In the genomic region with DNA sequence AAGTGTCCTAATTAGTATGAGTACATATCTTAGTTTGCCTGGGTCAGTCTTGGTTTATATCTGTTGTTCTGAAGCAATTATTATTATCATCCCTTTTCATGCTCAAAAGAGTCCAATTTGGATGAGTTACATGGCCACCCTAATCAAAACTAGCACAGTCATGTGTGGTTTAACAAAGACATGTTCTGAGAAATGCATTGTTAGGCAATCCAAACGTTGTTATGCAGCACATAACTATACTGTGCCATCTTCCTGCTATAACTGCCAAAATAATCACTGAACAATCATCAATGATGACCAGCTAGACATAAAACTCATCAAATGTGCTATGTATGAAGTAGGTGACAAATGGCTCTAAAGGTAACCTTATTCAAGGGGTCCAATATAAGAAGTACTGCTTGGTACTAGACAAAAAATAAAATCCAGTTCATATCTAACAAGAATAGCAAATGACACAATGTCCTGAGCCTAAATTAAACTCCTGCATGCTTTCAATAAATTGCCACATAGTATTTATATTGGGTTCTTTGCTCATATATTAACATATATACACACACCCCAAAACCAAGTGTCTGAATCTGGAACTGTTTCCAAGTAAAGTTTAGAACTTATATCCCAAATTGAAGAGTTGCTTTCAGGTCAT, we compare ENCODE assay signal across 11 cellular contexts. TPM values are rescaled to one million over a fixed set of nuclear protein-coding genes. Genes with fewer than 3 reads are reported as not detected.
DNase-seq lines count a peak whose midpoint lies in the region; ATAC-seq and TF ChIP-seq lines count a peak whose summit lies in the region.
"Had no signal": no experiment of that assay in that cellular context is flagged by ENCODE, and none has a peak within 500 bp of the region (broad histone marks: within the 10 kb centered on the region; RNA-seq: fewer than 3 reads in every experiment).

No MANE protein-coding gene starts in this region.

- ATAC-seq in T-cell (replicated peaks in 1 of 4) (peak in 1 of 4 experiments; percentile 7), GM18870 (IDR thresholded peaks at IDR 0.05; ENCODE audit: unreplicated experiment) (no peak), HG03135 (IDR thresholded peaks at IDR 0.05; ENCODE audit: unreplicated experiment) (no peak)
- ATAC-seq in stimulated activated effector memory CD8-positive, alpha-beta T cell treated with anti-CD3 and anti-CD28 coated beads, Interleukin-12 subunit alpha, Interleukin-12 subunit beta, amount 100 ng/mL, for 72 hours: peak; percentile 88

- TF ChIP-seq CTCF in fibroblast of villous mesenchyme (IDR thresholded peaks at IDR 0.05; ENCODE audit: insufficient read depth, low read depth, low read length): no peak

- CTCF ChIA-PET in T-cell (lab: Charles Lee): no interaction called here

- H3K4me1 Mint-ChIP-seq in activated naive CD8-positive, alpha-beta T cell (ENCODE audit: low read depth): peaks cover 57% of the 10 kb centered on the region
- peaks cover 49% of the 10 kb centered on the region for H3K4me1 Mint-ChIP-seq in activated naive CD8-positive, alpha-beta T cell treated with anti-CD3 and anti-CD28 coated beads for 36 hours
- H3K4me1 Mint-ChIP-seq in T-cell: peaks cover 60 to 68% (median 67%) of the 10 kb centered on the region in 3 donors
- peaks cover 35% of the 10 kb centered on the region for H3K4me1 Mint-ChIP-seq in stimulated activated effector memory CD8-positive, alpha-beta T cell treated with anti-CD3 and anti-CD28 coated beads, Interleukin-12 subunit alpha, Interleukin-12 subunit beta, amount 100 ng/mL, for 72 hours

- H3K9me3 Mint-ChIP-seq in activated naive CD8-positive, alpha-beta T cell (ENCODE audit: low read depth): no peaks in the 10 kb centered on the region
- H3K9me3 Mint-ChIP-seq in activated naive CD8-positive, alpha-beta T cell treated with anti-CD3 and anti-CD28 coated beads for 36 hours: no peaks in the 10 kb centered on the region
- H3K9me3 Mint-ChIP-seq in T-cell: no peaks in the 10 kb centered on the region
- no peaks in the 10 kb centered on the region for H3K9me3 Mint-ChIP-seq in stimulated activated effector memory CD8-positive, alpha-beta T cell treated with anti-CD3 and anti-CD28 coated beads, Interleukin-12 subunit alpha, Interleukin-12 subunit beta, amount 100 ng/mL, for 72 hours

- no peak overlapping the region for H3K4me3 Mint-ChIP-seq in activated naive CD8-positive, alpha-beta T cell
- H3K4me3 Mint-ChIP-seq in activated naive CD8-positive, alpha-beta T cell treated with anti-CD3 and anti-CD28 coated beads for 36 hours: no peak overlapping the region
- H3K4me3 Mint-ChIP-seq in T-cell: peak overlapping the region in 1 of 3 donors; percentile 24
- H3K4me3 Mint-ChIP-seq in stimulated activated effector memory CD8-positive, alpha-beta T cell treated with anti-CD3 and anti-CD28 coated beads, Interleukin-12 subunit alpha, Interleukin-12 subunit beta, amount 100 ng/mL, for 72 hours: no peak overlapping the region

- peak overlapping the region; percentile 83 for H3K27ac Mint-ChIP-seq in activated naive CD8-positive, alpha-beta T cell
- H3K27ac Mint-ChIP-seq in activated naive CD8-positive, alpha-beta T cell treated with anti-CD3 and anti-CD28 coated beads for 36 hours: no peak overlapping the region
- peak overlapping the region; percentile 25 to 41 for H3K27ac Mint-ChIP-seq in T-cell
- H3K27ac Mint-ChIP-seq in stimulated activated effector memory CD8-positive, alpha-beta T cell treated with anti-CD3 and anti-CD28 coated beads, Interleukin-12 subunit alpha, Interleukin-12 subunit beta, amount 100 ng/mL, for 72 hours: no peak overlapping the region

- in situ Hi-C loops in KBM-7 (cut with MboI; ENCODE audit: low pct_unique_long_range_greater_than_20kb, low sequenced_read_pairs): no loop called here

- POLR2A ChIA-PET in T-cell (lab: Charles Lee): no interaction called here

- H3K4me3 ChIP-seq in fibroblast of villous mesenchyme (ENCODE audit: low read depth, low read length): no peak overlapping the region

- H3K36me3 Mint-ChIP-seq in activated naive CD8-positive, alpha-beta T cell: peaks cover 7% of the 10 kb centered on the region
- peaks cover 32% of the 10 kb centered on the region for H3K36me3 Mint-ChIP-seq in activated naive CD8-positive, alpha-beta T cell treated with anti-CD3 and anti-CD28 coated beads for 36 hours
- H3K36me3 Mint-ChIP-seq in T-cell: peaks cover 37% of the 10 kb centered on the region
- H3K36me3 Mint-ChIP-seq in stimulated activated effector memory CD8-positive, alpha-beta T cell treated with anti-CD3 and anti-CD28 coated beads, Interleukin-12 subunit alpha, Interleukin-12 subunit beta, amount 100 ng/mL, for 72 hours: peaks cover 42% of the 10 kb centered on the region

- H3K27me3 Mint-ChIP-seq in activated naive CD8-positive, alpha-beta T cell: no peaks in the 10 kb centered on the region
- no peaks in the 10 kb centered on the region for H3K27me3 Mint-ChIP-seq in activated naive CD8-positive, alpha-beta T cell treated with anti-CD3 and anti-CD28 coated beads for 36 hours
- no peaks in the 10 kb centered on the region for H3K27me3 Mint-ChIP-seq in T-cell

- no peak for DNase-seq in activated naive CD8-positive, alpha-beta T cell treated with anti-CD3 and anti-CD28 coated beads for 36 hours
- DNase-seq in T-cell (no peak), fibroblast of villous mesenchyme (ENCODE audit: low read depth) (peak; percentile 23), KBM-7 (no peak)
- no peak for DNase-seq in stimulated activated effector memory CD8-positive, alpha-beta T cell treated with anti-CD3 and anti-CD28 coated beads, Interleukin-12 subunit alpha, Interleukin-12 subunit beta, amount 100 ng/mL, for 72 hours (ENCODE audit: low spot score in 2 of 2)
- DNase-seq: NCI-H1092, NCI-H446, RPMI8226 had no signal

RNA-seq across cellular contexts. Expression of a gene that starts 41.9 kb away (rescaled TPM):
- total RNA-seq in activated naive CD8-positive, alpha-beta T cell treated with anti-CD3 and anti-CD28 coated beads for 36 hours: 10 to 100 TPM; 85.1 to 88.8 TPM
- 100 to 1,000 TPM; 159 to 207 (median 170) TPM for total RNA-seq in T-cell
- 13.5 and 14.2 TPM in 2 replicates for total RNA-seq in fibroblast of villous mesenchyme

Comparison
In these comparisons a context has a peak if more than half of its experiments do, and no peak if none do; other contexts are left out.
1. H3K27ac Mint-ChIP-seq: peak in activated naive CD8-positive, alpha-beta T cell (single experiment) and T-cell (2 of 2); none in activated naive CD8-positive, alpha-beta T cell treated with anti-CD3 and anti-CD28 coated beads for 36 hours (single experiment) and stimulated activated effector memory CD8-positive, alpha-beta T cell treated with anti-CD3 and anti-CD28 coated beads, Interleukin-12 subunit alpha, Interleukin-12 subunit beta, amount 100 ng/mL, for 72 hours (single experiment).